In the genomic region with DNA sequence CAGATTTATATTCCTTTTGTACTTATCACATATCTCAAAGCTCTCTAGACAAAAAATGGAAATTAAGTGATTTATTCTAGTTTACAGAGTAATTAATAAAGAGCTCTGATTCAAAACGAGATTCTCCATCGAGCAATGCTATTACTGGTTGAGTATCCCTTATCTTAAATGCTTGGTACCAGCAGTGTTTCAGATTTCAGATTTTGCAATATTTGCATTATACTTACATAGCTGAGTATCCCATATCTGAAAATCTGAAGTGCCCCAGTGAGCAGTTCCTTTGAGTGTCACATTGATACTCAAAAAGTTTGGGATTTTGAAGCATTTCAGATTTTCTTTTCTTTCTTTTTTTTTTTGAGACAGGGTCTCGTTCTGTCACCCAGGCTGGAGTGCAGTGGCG, we compare ENCODE assay signal across 33 cellular contexts. TPM values are rescaled to one million over a fixed set of nuclear protein-coding genes. Genes with fewer than 3 reads are reported as not detected.
"Had no signal": no experiment of that assay in that cellular context is flagged by ENCODE, and none has a peak within 500 bp of the region (broad histone marks: within the 10 kb centered on the region; RNA-seq: fewer than 3 reads in every experiment).

No MANE protein-coding gene starts in this region.

- ATAC-seq: activated CD4-positive, CD25-positive, alpha-beta regulatory T cell treated with anti-CD3 and anti-CD28 coated beads, Interleukin-2, amount 50 U/mL, for 24 hours; activated CD8-positive, alpha-beta T cell treated with anti-CD3 and anti-CD28 coated beads for 36 hours; activated naive CD8-positive, alpha-beta T cell treated with anti-CD3 and anti-CD28 coated beads, Interleukin-2, amount 50 U/mL, for 24 hours; body of pancreas; heart left ventricle; T-cell had no signal

- H3K27ac ChIP-seq: adrenal gland, body of pancreas, colonic mucosa, epithelial cell of prostate, esophagus squamous epithelium, WERI-Rb-1 had no signal

- H3K27me3 ChIP-seq: adrenal gland, body of pancreas, colonic mucosa, esophagus squamous epithelium, heart left ventricle had no signal

- H3K4me3 ChIP-seq: adrenal gland, body of pancreas, colonic mucosa, esophagus squamous epithelium, heart left ventricle had no signal

- H3K36me3 ChIP-seq: colonic mucosa had no signal

- H3K9me3 ChIP-seq: adrenal gland, body of pancreas, colonic mucosa, esophagus squamous epithelium, heart left ventricle had no signal

- DNase-seq: activated B cell treated with CpG ODN at 0.5 μM for 24 hours; activated CD4-positive, alpha-beta T cell treated with anti-CD3 and anti-CD28 coated beads for 48 hours; activated CD4-positive, alpha-beta T cell treated with anti-CD3 and anti-CD28 coated beads, Interleukin-2, amount 50 U/mL, for 1 hour; activated CD4-positive, alpha-beta T cell treated with anti-CD3 and anti-CD28 coated beads, Interleukin-2, amount 50 U/mL, for 48 hours; activated CD8-positive, alpha-beta memory T cell treated with anti-CD3 and anti-CD28 coated beads for 24 hours; activated CD8-positive, alpha-beta T cell treated with anti-CD3 and anti-CD28 coated beads for 36 hours; activated effector memory CD4-positive, alpha-beta T cell treated with anti-CD3 and anti-CD28 coated beads, Interleukin-2, amount 50 U/mL, for 16 hours; activated naive CD4-positive, alpha-beta T cell treated with anti-CD3 and anti-CD28 coated beads for 36 hours; activated naive CD8-positive, alpha-beta T cell treated with anti-CD3 and anti-CD28 coated beads for 36 hours; activated naive CD8-positive, alpha-beta T cell treated with anti-CD3 and anti-CD28 coated beads, Interleukin-2, amount 50 U/mL, for 24 hours; activated T-cell treated with anti-CD3 and anti-CD28 coated beads, Interleukin-2, amount 50 U/mL, for 1 hour; activated T-cell treated with anti-CD3 and anti-CD28 coated beads, Interleukin-2, amount 50 U/mL, for 48 hours; adrenal gland; amygdala; aorta; body of pancreas; central memory CD4-positive, alpha-beta T cell; cerebellar nuclear complex; colonic mucosa; effector CD8-positive, alpha-beta T cell; esophagus squamous epithelium; glutamatergic neuron; heart left ventricle; T-cell; T1000; WERI-Rb-1 had no signal

- H3K4me1 ChIP-seq: adrenal gland, esophagus squamous epithelium had no signal

RNA-seq across cellular contexts. Expression of gene STAC2, which starts 57.4 kb away (rescaled TPM):
- total RNA-seq: activated B cell treated with CpG ODN at 0.5 μM for 24 hours; activated naive CD4-positive, alpha-beta T cell treated with anti-CD3 and anti-CD28 coated beads for 36 hours; activated T-helper 2 cell treated with anti-CD3 and anti-CD28 coated beads, Interferon-gamma antibody, Interleukin-2, Interleukin-4, amounts not matched to agents 10 μg/mL and 5 μg/mL and 100 μg/mL, durations not matched to agents 14 hours and 24 hours and 36 hours; body of pancreas; dermis microvascular lymphatic vessel endothelial cell; endothelial cell of umbilical vein; fibroblast of lung; fibroblast of villous mesenchyme had no signal
- polyA plus RNA-seq: endothelial cell of umbilical vein had no signal
